ENCODE assay signal across 14 cellular contexts in the genomic region with DNA sequence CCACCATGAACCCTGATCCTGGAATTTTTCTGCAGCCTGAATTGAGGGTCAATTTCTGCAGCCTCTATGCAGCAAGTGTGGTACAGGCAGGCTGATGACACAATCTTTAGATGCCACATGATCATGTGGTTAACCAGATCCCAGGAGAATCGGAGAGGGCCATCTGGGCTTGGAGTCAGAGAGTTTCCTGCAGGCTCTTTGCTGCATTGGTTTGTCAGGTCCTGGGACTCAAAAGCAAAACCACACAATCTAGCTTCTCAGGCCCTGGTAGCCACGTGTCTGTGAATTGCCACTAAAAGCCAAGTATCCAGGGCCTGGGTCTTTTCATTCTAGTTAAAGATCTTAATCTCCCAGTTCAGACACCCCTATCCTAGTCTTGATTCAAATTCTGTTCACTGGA.
DNase-seq lines count a peak whose midpoint lies in the region; ATAC-seq, FAIRE-seq and TF ChIP-seq lines count a peak whose summit lies in the region.
"Had no signal": no experiment of that assay in that cellular context is flagged by ENCODE, and none has a peak within 500 bp of the region (broad histone marks: within the 10 kb centered on the region; RNA-seq: fewer than 3 reads in every experiment).

No MANE protein-coding gene starts in this region.

- TF ChIP-seq CTCF in Loucy (conservative IDR thresholded peaks at IDR 0.05; ENCODE audit: low read length) (no peak), fibroblast of lung (conservative IDR thresholded peaks at IDR 0.05 in 1 of 2, IDR thresholded peaks at IDR 0.05 in 1 of 2; ENCODE audit: low read depth in 1 of 2, low read length in 2 of 2) (no peak), kidney (IDR thresholded peaks at IDR 0.05; ENCODE audit: borderline replicate concordance, extremely low read depth, insufficient read depth) (no peak)

- H3K9me2 ChIP-seq in Loucy (replicated peaks; ENCODE audit: low read depth, low read length): no peaks in the 10 kb centered on the region

- no peak overlapping the region for H2AFZ ChIP-seq in Loucy (ENCODE audit: low read length)
- no peak overlapping the region for H2AFZ ChIP-seq in fibroblast of lung (ENCODE audit: low read length)

- no peak; the same call in 2 of the 3 replicates for ATAC-seq in SK-N-SH treated with all-trans-retinoic acid at 6 μM for 48 hours

- H4K20me1 ChIP-seq in BLaER1 treated with 17β-estradiol and CSF1 and Interleukin-3, amounts not matched to agents 10 nM and 100 nM: no peaks in the 10 kb centered on the region
- no peaks in the 10 kb centered on the region for H4K20me1 ChIP-seq in Loucy (ENCODE audit: insufficient read depth, low read length, poor library complexity, severe bottlenecking)
- no peaks in the 10 kb centered on the region for H4K20me1 ChIP-seq in fibroblast of lung (ENCODE audit: control insufficient read depth, extremely low read depth, insufficient read depth, low read length)

- H3K36me3 ChIP-seq in BLaER1 treated with 17β-estradiol and CSF1 and Interleukin-3, amounts not matched to agents 10 nM and 100 nM: no peaks in the 10 kb centered on the region
- H3K36me3 ChIP-seq in Loucy (ENCODE audit: insufficient read depth, low read length) (no peaks in the 10 kb centered on the region), fibroblast of lung (ENCODE audit: control insufficient read depth, insufficient read depth, low read length) (no peaks in the 10 kb centered on the region), kidney (ENCODE audit: control insufficient read depth in 1 of 2, insufficient read depth in 2 of 2, low read length in 2 of 2) (no peaks in the 10 kb centered on the region)

- no peaks in the 10 kb centered on the region for H3K27me3 ChIP-seq in BLaER1 treated with 17β-estradiol and CSF1 and Interleukin-3, amounts not matched to agents 10 nM and 100 nM
- H3K27me3 ChIP-seq in Loucy (ENCODE audit: insufficient read depth, low read length, poor library complexity, severe bottlenecking) (no peaks in the 10 kb centered on the region), fibroblast of lung (ENCODE audit: control insufficient read depth, insufficient read depth, low read length) (no peaks in the 10 kb centered on the region)

- peak overlapping the region in 6 of 11 experiments; percentile 38 to 59 (median 47); a peak in 11 of 22 replicates for H3K27ac ChIP-seq in BLaER1 treated with 17β-estradiol and CSF1 and Interleukin-3, amounts not matched to agents 10 nM and 100 nM
- H3K27ac ChIP-seq in fibroblast of lung (ENCODE audit: insufficient read depth, low read length) (no peak overlapping the region), kidney (ENCODE audit: low read depth in 2 of 2, low read length in 2 of 2) (no peak overlapping the region)

- peak overlapping the region in 1 of 11 experiments; percentile 17; a peak in 1 of 22 replicates for H3K9ac ChIP-seq in BLaER1 treated with 17β-estradiol and CSF1 and Interleukin-3, amounts not matched to agents 10 nM and 100 nM
- H3K9ac ChIP-seq in Loucy (ENCODE audit: low read depth, low read length, poor library complexity, severe bottlenecking): no peak overlapping the region
- no peak overlapping the region for H3K9ac ChIP-seq in fibroblast of lung (ENCODE audit: insufficient read depth, low read length)
- no peak overlapping the region for H3K9ac ChIP-seq in kidney (ENCODE audit: low read length in 2 of 2)

- no peak for FAIRE-seq in kidney (lab: Jason Lieb, UNC)
- FAIRE-seq: TTC549 had no signal

- H3K79me2 ChIP-seq in Loucy (ENCODE audit: insufficient read depth, low read length) (no peaks in the 10 kb centered on the region), fibroblast of lung (ENCODE audit: control insufficient read depth, insufficient read depth, low read length) (no peaks in the 10 kb centered on the region)

- no peaks in the 10 kb centered on the region for H3F3A ChIP-seq in Loucy (ENCODE audit: low read depth)

- peak overlapping the region; percentile 44 to 75 (median 61) for H3K4me2 ChIP-seq in BLaER1 treated with 17β-estradiol and CSF1 and Interleukin-3, amounts not matched to agents 10 nM and 100 nM
- peak overlapping the region; percentile 46 for H3K4me2 ChIP-seq in Loucy (ENCODE audit: low read depth, low read length, poor library complexity, severe bottlenecking)
- H3K4me2 ChIP-seq in fibroblast of lung (ENCODE audit: extremely low read depth, insufficient read depth, low read length): no peak overlapping the region

- peaks cover 11 to 43% (median 34%) of the 10 kb centered on the region in 10 experiments for H3K4me1 ChIP-seq in BLaER1 treated with 17β-estradiol and CSF1 and Interleukin-3, amounts not matched to agents 10 nM and 100 nM
- H3K4me1 ChIP-seq in Loucy (ENCODE audit: insufficient read depth, low read length, poor library complexity, severe bottlenecking) (peaks cover 25% of the 10 kb centered on the region), fibroblast of lung (ENCODE audit: control insufficient read depth, extremely low read depth, insufficient read depth, low read length) (no peaks in the 10 kb centered on the region), kidney (ENCODE audit: control insufficient read depth in 1 of 2, insufficient read depth in 1 of 2, low read depth in 1 of 2, low read length in 2 of 2) (no peaks in the 10 kb centered on the region)

- peaks cover 0 to 7% (median 0%) of the 10 kb centered on the region in 11 experiments; a peak in 4 of 22 replicates for H3K9me3 ChIP-seq in BLaER1 treated with 17β-estradiol and CSF1 and Interleukin-3, amounts not matched to agents 10 nM and 100 nM (replicated peaks in 1 of 11)
- H3K9me3 ChIP-seq in Loucy (ENCODE audit: insufficient read depth, low read depth, low read length): no peaks in the 10 kb centered on the region
- no peaks in the 10 kb centered on the region for H3K9me3 ChIP-seq in fibroblast of lung (ENCODE audit: control insufficient read depth, insufficient read depth, low read depth, low read length)
- H3K9me3 ChIP-seq in kidney (ENCODE audit: control insufficient read depth in 1 of 2, low read length in 2 of 2): no peaks in the 10 kb centered on the region

- DNase-seq in fibroblast of lung (ENCODE audit: low read depth in 2 of 2): peak; percentile 2 to 70
- DNase-seq in NK-92 treated with Interleukin-12 subunit alpha and Interleukin-12 subunit beta, amount 100 ng/mL, for 24 hours (lab: John Stamatoyannopoulos, UW): no peak
- DNase-seq in midbrain (lab: John Stamatoyannopoulos, UW): no peak
- no peak for DNase-seq in kidney
- no peak for DNase-seq in activated CD8-positive, alpha-beta memory T cell treated with anti-CD3 and anti-CD28 coated beads, Interleukin-2, amount 50 U/mL, for 48 hours
- DNase-seq: activated naive CD4-positive, alpha-beta T cell treated with anti-CD3 and anti-CD28 coated beads for 36 hours; IMR-90; NCI-H2081 treated with DMSO at 0.1 percent for 48 hours; retina; stimulated activated CD4-positive, alpha-beta T cell treated with anti-CD3 and anti-CD28 coated beads, Interleukin-4, amount 100 ng/mL, for 4 hours had no signal

- intact Hi-C loops in kidney (cut with DNase I): no loop called here

- no peak overlapping the region for H3K4me3 ChIP-seq in BLaER1 treated with 17β-estradiol and CSF1 and Interleukin-3, amounts not matched to agents 10 nM and 100 nM
- no peak overlapping the region for H3K4me3 ChIP-seq in Loucy (ENCODE audit: low read length, poor library complexity, severe bottlenecking)
- H3K4me3 ChIP-seq in fibroblast of lung (replicated peaks in 1 of 4; ENCODE audit: control extremely low read depth in 1 of 4, insufficient read depth in 1 of 4, low read depth in 3 of 4, low read length in 4 of 4): no peak overlapping the region
- H3K4me3 ChIP-seq in kidney (ENCODE audit: low read length in 2 of 2): no peak overlapping the region

TF ChIP-seq in SK-N-SH treated with all-trans-retinoic acid at 6 μM for 48 hours, 23 proteins besides CTCF, POLR2A, EP300 and RAD21:
- peak; percentile 50; the same call in 1 of the 2 replicates for TF ChIP-seq TCF4 (CRISPR knock-in tag; IDR thresholded peaks at IDR 0.05; ENCODE audit: borderline replicate concordance)
- TF ChIP-seq, protein P1, sequence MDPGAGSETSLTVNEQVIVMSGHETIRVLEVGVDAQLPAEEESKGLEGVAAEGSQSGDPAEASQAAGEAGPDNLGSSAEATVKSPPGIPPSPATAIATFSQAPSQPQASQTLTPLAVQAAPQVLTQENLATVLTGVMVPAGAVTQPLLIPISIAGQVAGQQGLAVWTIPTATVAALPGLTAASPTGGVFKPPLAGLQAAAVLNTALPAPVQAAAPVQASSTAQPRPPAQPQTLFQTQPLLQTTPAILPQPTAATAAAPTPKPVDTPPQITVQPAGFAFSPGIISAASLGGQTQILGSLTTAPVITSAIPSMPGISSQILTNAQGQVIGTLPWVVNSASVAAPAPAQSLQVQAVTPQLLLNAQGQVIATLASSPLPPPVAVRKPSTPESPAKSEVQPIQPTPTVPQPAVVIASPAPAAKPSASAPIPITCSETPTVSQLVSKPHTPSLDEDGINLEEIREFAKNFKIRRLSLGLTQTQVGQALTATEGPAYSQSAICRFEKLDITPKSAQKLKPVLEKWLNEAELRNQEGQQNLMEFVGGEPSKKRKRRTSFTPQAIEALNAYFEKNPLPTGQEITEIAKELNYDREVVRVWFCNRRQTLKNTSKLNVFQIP (CRISPR knock-in tag; IDR thresholded peaks at IDR 0.05; ENCODE audit: borderline replicate concordance, low read depth): no peak
TF ChIP-seq in SK-N-SH treated with all-trans-retinoic acid at 6 μM for 48 hours: peak in this region for 1.

Comparison
In these comparisons a context has a peak if more than half of its experiments do, and no peak if none do; other contexts are left out.
1. H3K27ac ChIP-seq: peak in BLaER1 treated with 17β-estradiol and CSF1 and Interleukin-3, amounts not matched to agents 10 nM and 100 nM (6 of 11); none in fibroblast of lung (single experiment) and kidney (0 of 2).
2. DNase-seq: peak in fibroblast of lung (2 of 2); none in NK-92 treated with Interleukin-12 subunit alpha and Interleukin-12 subunit beta, amount 100 ng/mL, for 24 hours (single experiment), midbrain (single experiment), kidney (single experiment) and activated CD8-positive, alpha-beta memory T cell treated with anti-CD3 and anti-CD28 coated beads, Interleukin-2, amount 50 U/mL, for 48 hours (single experiment).